In the genomic region with DNA sequence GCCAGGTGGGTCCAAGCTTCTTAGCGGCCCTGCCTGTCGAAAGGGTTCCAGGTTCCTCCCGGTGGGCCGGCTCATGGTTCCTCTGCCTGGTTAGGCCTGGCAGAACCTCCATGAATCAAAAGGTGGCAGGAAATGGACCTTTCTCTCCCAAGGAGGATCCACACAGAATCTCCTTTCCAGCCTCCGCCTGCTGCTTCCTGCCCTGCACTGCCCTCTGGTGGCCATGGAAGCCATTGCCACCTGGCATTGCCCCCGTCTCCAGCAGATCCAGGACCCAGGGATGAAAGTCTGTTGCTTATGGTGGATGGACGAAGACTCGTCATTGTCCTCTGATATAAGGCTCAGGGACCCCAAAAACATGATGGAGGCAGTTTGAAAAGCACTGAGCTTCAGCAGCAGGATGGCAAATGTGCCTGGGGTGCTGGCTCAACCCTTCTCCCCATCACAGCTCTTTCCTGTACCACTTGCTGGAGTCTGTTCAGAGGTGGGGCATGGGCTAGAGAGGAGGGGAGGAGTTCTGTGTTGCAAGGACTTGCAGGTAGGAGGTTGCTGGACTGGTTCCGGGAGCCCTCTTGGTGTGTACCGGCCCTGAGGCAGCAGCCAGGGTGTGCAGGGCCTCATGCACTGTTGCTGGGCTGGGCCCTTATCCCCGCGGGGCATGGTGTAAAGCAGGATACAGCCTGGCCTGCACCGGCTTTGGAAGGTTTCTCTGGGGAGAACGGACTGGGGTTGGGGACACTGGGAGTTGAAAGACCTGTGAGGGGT, we compare ENCODE assay signal across 8 cellular contexts. TPM values are rescaled to one million over a fixed set of nuclear protein-coding genes. Genes with fewer than 3 reads are reported as not detected.
DNase-seq lines count a peak whose midpoint lies in the region; ATAC-seq and TF ChIP-seq lines count a peak whose summit lies in the region.

No MANE protein-coding gene starts in this region.

- no peak overlapping the region for H3K4me3 Mint-ChIP-seq in nephron

- 40% methylated on average over 11 of the region's 14 CpGs for WGBS in esophagus muscularis mucosa

- no peaks in the 10 kb centered on the region for H3K36me3 ChIP-seq in OCI-LY7 (ENCODE audit: insufficient read depth, low read length)
- no peaks in the 10 kb centered on the region for H3K36me3 ChIP-seq in esophagus muscularis mucosa

- BruUV-seq in OCI-LY7 (replicated peaks; lab: Mats Ljungman, UMichigan), result no TSS peak

- no peaks in the 10 kb centered on the region for H3K9me3 Mint-ChIP-seq in nephron

- H3K27me3 ChIP-seq in esophagus muscularis mucosa, result no peaks in the 10 kb centered on the region

- no peaks in the 10 kb centered on the region for H3K79me2 ChIP-seq in OCI-LY7 (ENCODE audit: insufficient read depth, low read depth, low read length)

- H3K27ac Mint-ChIP-seq in nephron, result peak overlapping the region in 1 of 3 experiments; percentile 29

- no peaks in the 10 kb centered on the region for H4K20me1 ChIP-seq in OCI-LY7 (ENCODE audit: insufficient read depth, low read length)

- H3K9me3 ChIP-seq in OCI-LY7 (ENCODE audit: low read length) (no peaks in the 10 kb centered on the region), esophagus muscularis mucosa (no peaks in the 10 kb centered on the region)

- no peaks in the 10 kb centered on the region for H3K9me2 ChIP-seq in OCI-LY7 (ENCODE audit: insufficient read depth, low read length)

- peak; percentile 75 for ATAC-seq in GM18498 (IDR thresholded peaks at IDR 0.05; ENCODE audit: unreplicated experiment)

- H3K36me3 Mint-ChIP-seq in nephron (ENCODE audit: low read depth), result no peaks in the 10 kb centered on the region

- no peaks in the 10 kb centered on the region for H3K4me1 ChIP-seq in OCI-LY7 (ENCODE audit: insufficient read depth, low read length, poor library complexity, severe bottlenecking)
- H3K4me1 ChIP-seq in esophagus muscularis mucosa, result peaks cover 5 to 12% (median 8%) of the 10 kb centered on the region in 4 donors

- intact Hi-C loops in OCI-LY7 (cut with micrococcal nuclease; ENCODE audit: unreplicated experiment), result loop anchor here (1.0 to 10.0 kb wide), 4 partner anchors 38 to 230 kb away; no protein-coding TSS in a partner anchor
- intact Hi-C loops in esophagus muscularis mucosa (cut with DNase I), result loop anchor here (2.0 to 5.0 kb wide), 3 partner anchors 58 to 232 kb away; partner anchors contain the start of gene CRHR2

- peaks cover 16% of the 10 kb centered on the region for H3K27me3 Mint-ChIP-seq in nephron (ENCODE audit: low read depth)

- H3K4me2 ChIP-seq in OCI-LY7 (ENCODE audit: low read length), result no peak overlapping the region

- DNase-seq in HUDEP-2 (lab: John Stamatoyannopoulos, UW; ENCODE audit: unreplicated experiment in 76 of 76) (peak in 63 of 76 experiments; percentile 3 to 75 (median 54)), OCI-LY7 (ENCODE audit: low spot score) (peak; percentile 60), esophagus muscularis mucosa (ENCODE audit: extremely low spot score) (no peak)
- peak; percentile 80 for DNase-seq in activated T-cell treated with anti-CD3 and anti-CD28 coated beads, Interleukin-2, amount 50 U/mL, for 1 hour
- DNase-seq in stimulated activated naive CD4-positive, alpha-beta T cell treated with Interleukin-2 at 50 U/mL for 16 hours (lab: John Stamatoyannopoulos, UW), result peak; percentile 68

- POLR2A ChIA-PET in OCI-LY7 (lab: Charles Lee), result interaction anchor here (0.7 to 1.0 kb wide), 2 partner anchors 14 to 37 kb away, joined by 4 read pairs; no protein-coding TSS in a partner anchor

- CTCF ChIA-PET in OCI-LY7 (lab: Charles Lee; ENCODE audit: unreplicated experiment), result interaction anchor here (0.6 to 1.4 kb wide), 3 partner anchors 21 to 61 kb away, joined by 3 to 5 read pairs (median 3); no protein-coding TSS in a partner anchor

- no peak for TF ChIP-seq EP300 in esophagus muscularis mucosa (IDR thresholded peaks at IDR 0.05)

- H3K4me3 ChIP-seq in OCI-LY7 (ENCODE audit: low read depth, low read length, poor library complexity, severe bottlenecking) (no peak overlapping the region), esophagus muscularis mucosa (no peak overlapping the region)

- H3K4me1 Mint-ChIP-seq in nephron, result peaks cover 21% of the 10 kb centered on the region

- peak overlapping the region; percentile 56 for H3K27ac ChIP-seq in 22Rv1
- no peak overlapping the region for H3K27ac ChIP-seq in OCI-LY7 (ENCODE audit: low read depth, low read length, poor library complexity, severe bottlenecking)
- no peak overlapping the region for H3K27ac ChIP-seq in esophagus muscularis mucosa (replicated peaks in 1 of 4)

- TF ChIP-seq POLR2A in esophagus muscularis mucosa (IDR thresholded peaks at IDR 0.05; ENCODE audit: low read depth), result no peak

- no peak overlapping the region for H2AFZ ChIP-seq in OCI-LY7 (ENCODE audit: low read length)

- TF ChIP-seq CTCF in 22Rv1 (IDR thresholded peaks at IDR 0.05), result peak; percentile 100
- TF ChIP-seq CTCF in OCI-LY7 (conservative IDR thresholded peaks at IDR 0.05; ENCODE audit: low read length), result peak; percentile 98
- TF ChIP-seq CTCF in esophagus muscularis mucosa (IDR thresholded peaks at IDR 0.05), result peak; percentile 95 to 100 (median 98)
- TF ChIP-seq CTCF in nephron (IDR thresholded peaks at IDR 0.05; ENCODE audit: unreplicated experiment in 3 of 3), result peak; percentile 94 to 96 (median 96)

RNA-seq across cellular contexts. Expression of gene INMT, which starts 11.3 kb away (rescaled TPM):
- total RNA-seq in OCI-LY7 (2014; rRNA removed; shearing (Covaris generic)), result not detected in 2 replicates
- total RNA-seq in OCI-LY7 (2022) (0.15 and 0.32 TPM in 2 replicates), esophagus muscularis mucosa (100 to 1,000 TPM; 113 to 192 (median 174) TPM)

RNA-seq across cellular contexts. Expression of gene MINDY4, which starts 30.6 kb away (rescaled TPM):
- not detected in 2 replicates for total RNA-seq in OCI-LY7 (2014; rRNA removed; shearing (Covaris generic))
- total RNA-seq in OCI-LY7 (2022) (0.86 and 1.4 TPM in 2 replicates), esophagus muscularis mucosa (10 to 100 TPM in 3 of 4 donors, 1 to 10 TPM in 1; 8.4 to 31.1 (median 20.2) TPM)

RNA-seq across cellular contexts. Expression of gene CRHR2, which starts 58.3 kb away (rescaled TPM):
- not detected in 2 replicates for total RNA-seq in OCI-LY7 (2014; rRNA removed; shearing (Covaris generic))
- total RNA-seq in OCI-LY7 (2022), result not detected in 2 replicates
- total RNA-seq in esophagus muscularis mucosa, result under 1 TPM in 2 of 4 donors, not detected in 2; 0.13 to 0.29 TPM

Comparison
In these comparisons a context has a peak if more than half of its experiments do, and no peak if none do; other contexts are left out.
1. RNA of gene INMT, which starts 11.3 kb away (total RNA-seq): 113 to 192 TPM in esophagus muscularis mucosa; 0.15 to 0.32 TPM in OCI-LY7; every median in the first group is over 10 times any median in the second.
2. Peak in every context shown above with its lines, with median percentiles within 50 percentile points of each other: CTCF ChIP-seq.